Comparison of ENCODE assay signal across 16 cellular contexts in the genomic region with DNA sequence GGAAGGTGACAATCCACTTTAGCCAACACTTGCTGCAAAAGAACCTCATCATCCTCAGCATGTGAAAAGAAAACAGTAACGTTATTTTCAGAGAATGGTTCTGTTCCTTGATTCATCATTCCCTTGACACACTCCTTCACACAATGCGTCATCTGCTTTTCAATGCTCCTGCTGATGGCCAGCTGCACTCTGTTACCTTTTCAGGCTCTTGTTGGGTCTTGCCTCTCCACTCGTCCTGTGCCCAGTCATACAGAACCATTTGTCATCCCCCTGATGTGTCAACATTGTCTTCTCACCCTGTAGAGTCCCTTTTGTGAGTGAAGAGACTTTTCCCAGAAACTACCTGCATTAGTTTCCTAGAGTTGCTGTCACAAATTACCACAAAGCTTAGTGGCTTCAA. TPM values are rescaled to one million over a fixed set of nuclear protein-coding genes. Genes with fewer than 3 reads are reported as not detected.
DNase-seq lines count a peak whose midpoint lies in the region; ATAC-seq lines count a peak whose summit lies in the region.
"Had no signal": no experiment of that assay in that cellular context is flagged by ENCODE, and none has a peak within 500 bp of the region (broad histone marks: within the 10 kb centered on the region; RNA-seq: fewer than 3 reads in every experiment).

No MANE protein-coding gene starts in this region.

- no peaks in the 10 kb centered on the region for H4K20me1 ChIP-seq in BLaER1

- no peak overlapping the region for H3K4me3 ChIP-seq in BLaER1
- H3K4me3 ChIP-seq: SJCRH30 had no signal

- no peak overlapping the region for H3K9ac ChIP-seq in BLaER1

- no peaks in the 10 kb centered on the region for H3K27me3 ChIP-seq in BLaER1
- H3K27me3 ChIP-seq: SJCRH30 had no signal

- DNase-seq in DMS153 treated with DMSO at 0.1 percent for 48 hours (lab: John Stamatoyannopoulos, UW; ENCODE audit: unreplicated experiment) = peak; percentile 29
- peak; percentile 97 for DNase-seq in NCI-H510A treated with DMSO at 0.1 percent for 48 hours (lab: John Stamatoyannopoulos, UW)
- peak; percentile 16 for DNase-seq in dermis blood vessel endothelial cell
- no peak for DNase-seq in activated CD4-positive, CD25-positive, alpha-beta regulatory T cell (lab: John Stamatoyannopoulos, UW)
- no peak for DNase-seq in stimulated activated naive CD4-positive, alpha-beta T cell (lab: John Stamatoyannopoulos, UW)
- DNase-seq: activated naive CD4-positive, alpha-beta T cell treated with Interleukin-2 at 50 U/mL for 16 hours; Calu3; GDM1; hypothalamus; NCI-H1694 treated with DMSO at 0.1 percent for 48 hours; SJCRH30; small intestine; stimulated activated CD4-positive, alpha-beta T cell treated with anti-CD3 and anti-CD28 coated beads, Interleukin-4, amount 100 ng/mL, for 4 hours; T-helper 2 cell had no signal

- peak overlapping the region; percentile 37 for H3K4me2 ChIP-seq in BLaER1

- peaks cover 12% of the 10 kb centered on the region for H3K4me1 ChIP-seq in BLaER1
- H3K4me1 ChIP-seq: SJCRH30 had no signal

- no peak for ATAC-seq in HG03196 (IDR thresholded peaks at IDR 0.05; ENCODE audit: unreplicated experiment)

- H3K27ac ChIP-seq in BLaER1 = 0 out of 2 replicates have a peak overlapping the region, but pooled peaks have one; percentile 0
- H3K27ac ChIP-seq: SJCRH30 had no signal

- H3K9me3 ChIP-seq in BLaER1 = no peaks in the 10 kb centered on the region
- H3K9me3 ChIP-seq: SJCRH30 had no signal

- H3K36me3 ChIP-seq in BLaER1 = no peaks in the 10 kb centered on the region
- H3K36me3 ChIP-seq: SJCRH30 had no signal

RNA-seq across cellular contexts. Expression of gene DTNA, which starts 12.2 kb away (rescaled TPM):
- total RNA-seq in dermis blood vessel endothelial cell = 2.6 and 2.9 TPM in 2 replicates

Comparison
In these comparisons a context has a peak if more than half of its experiments do, and no peak if none do; other contexts are left out.
1. DNase-seq: peak in DMS153 treated with DMSO at 0.1 percent for 48 hours (single experiment), NCI-H510A treated with DMSO at 0.1 percent for 48 hours (single experiment) and dermis blood vessel endothelial cell (single experiment); none in activated CD4-positive, CD25-positive, alpha-beta regulatory T cell (0 of 4) and stimulated activated naive CD4-positive, alpha-beta T cell (0 of 6).